ENCODE assay signal across 10 cellular contexts in genomic region chr10:74854610-74855009, GRCh38. TPM values are rescaled to one million over a fixed set of nuclear protein-coding genes. Genes with fewer than 3 reads are reported as not detected.
DNase-seq lines count a peak whose midpoint lies in the region; ATAC-seq and TF ChIP-seq lines count a peak whose summit lies in the region.
"Had no signal": no experiment of that assay in that cellular context is flagged by ENCODE, and none has a peak within 500 bp of the region (broad histone marks: within the 10 kb centered on the region; RNA-seq: fewer than 3 reads in every experiment).

No MANE protein-coding gene starts in this region.

- peak overlapping the region; percentile 20; the same call in 1 of the 2 replicates for H3K27ac ChIP-seq in HL-60 (replicated peaks)
- H3K27ac ChIP-seq in body of pancreas, result peak overlapping the region in 3 of 4 donors; percentile 36 to 65 (median 46)
- H3K27ac ChIP-seq in neuronal stem cell (replicated peaks; ENCODE audit: low read length), result no peak overlapping the region

- no peak overlapping the region for H3K14ac ChIP-seq in neuronal stem cell (ENCODE audit: low read length)

- DNase-seq in activated T-cell treated with anti-CD3 and anti-CD28 coated beads, Interleukin-2, amount 50 U/mL, for 72 hours, result no peak
- DNase-seq in activated T-cell treated with anti-CD3 and anti-CD28 coated beads, Interleukin-2, amount 50 U/mL, for 48 hours, result no peak
- DNase-seq in HL-60 (ENCODE audit: low read depth in 1 of 2, low spot score in 1 of 2) (no peak), body of pancreas (no peak), NCI-H1694 (lab: John Stamatoyannopoulos, UW) (no peak), neuronal stem cell (ENCODE audit: low spot score) (no peak)
- DNase-seq in stimulated activated naive CD8-positive, alpha-beta T cell treated with anti-CD3 and anti-CD28 coated beads, Interleukin-15, amount 100 ng/mL, for 72 hours, result no peak
- DNase-seq: NCI-H524 treated with DMSO at 0.1 percent for 48 hours had no signal

- no peak overlapping the region for H3K4me2 ChIP-seq in neuronal stem cell (ENCODE audit: insufficient read depth, low read length, poor library complexity, severe bottlenecking)

- H3K4me1 ChIP-seq in body of pancreas (peaks cover 53% of the 10 kb centered on the region), neuronal stem cell (ENCODE audit: control insufficient read depth in 2 of 2, insufficient read depth in 1 of 2, low read depth in 1 of 2, low read length in 2 of 2) (peaks cover 1 to 7% of the 10 kb centered on the region in 2 donors)

- no peak overlapping the region for H2BK5ac ChIP-seq in neuronal stem cell (ENCODE audit: low read length)

- H3K4me1 Mint-ChIP-seq in activated T-cell treated with anti-CD3 and anti-CD28 coated beads, Interleukin-2, amount 50 U/mL, for 72 hours (ENCODE audit: low read depth), result peaks cover 43% of the 10 kb centered on the region
- H3K4me1 Mint-ChIP-seq in stimulated activated naive CD8-positive, alpha-beta T cell treated with anti-CD3 and anti-CD28 coated beads, Interleukin-15, amount 100 ng/mL, for 72 hours, result peaks cover 43% of the 10 kb centered on the region

- H3K36me3 Mint-ChIP-seq in activated T-cell treated with anti-CD3 and anti-CD28 coated beads, Interleukin-2, amount 50 U/mL, for 72 hours (ENCODE audit: insufficient read depth in 2 of 2), result peaks cover 2 to 6% of the 10 kb centered on the region in 2 donors

- 50 to 62% methylated on average over 4 of the region's 4 CpGs for WGBS in body of pancreas, 2 donors
- no CpG with 5 or more reads among the region's 4 CpGs for WGBS in neuronal stem cell (ENCODE audit: extremely low coverage in 2 of 2, insufficient read length in 2 of 2, insufficient replicate concordance in 1 of 2), 2 donors

- TF ChIP-seq CTCF in HL-60 (IDR thresholded peaks at IDR 0.05; ENCODE audit: insufficient read depth, low read length), result no peak
- TF ChIP-seq CTCF in body of pancreas (IDR thresholded peaks at IDR 0.05), result no peak

- no peak overlapping the region for H3K4ac ChIP-seq in neuronal stem cell (ENCODE audit: low read length)

- peak overlapping the region; percentile 94 for H3K27ac Mint-ChIP-seq in activated T-cell treated with anti-CD3 and anti-CD28 coated beads, Interleukin-2, amount 50 U/mL, for 72 hours
- peak overlapping the region; percentile 43 to 88 for H3K27ac Mint-ChIP-seq in stimulated activated naive CD8-positive, alpha-beta T cell treated with anti-CD3 and anti-CD28 coated beads, Interleukin-15, amount 100 ng/mL, for 72 hours

- no peak overlapping the region for H2BK120ac ChIP-seq in neuronal stem cell (ENCODE audit: low read depth, low read length)

- no peak overlapping the region for H3K23ac ChIP-seq in neuronal stem cell (ENCODE audit: low read depth, low read length, poor library complexity)

- H3K9me3 ChIP-seq in body of pancreas, result no peaks in the 10 kb centered on the region
- H3K9me3 ChIP-seq in neuronal stem cell (replicated peaks in 1 of 2; ENCODE audit: control insufficient read depth in 2 of 2, insufficient read depth in 1 of 2, low read depth in 1 of 2, low read length in 2 of 2), result peaks cover 0 to 8% of the 10 kb centered on the region in 2 donors
- H3K9me3 ChIP-seq: pancreas had no signal

- H2BK12ac ChIP-seq in neuronal stem cell (ENCODE audit: low read length), result no peak overlapping the region

- TF ChIP-seq POLR2A in body of pancreas (IDR thresholded peaks at IDR 0.05) (no peak), GM18505 (IDR thresholded peaks at IDR 0.05; ENCODE audit: borderline replicate concordance, extremely low read depth, insufficient read depth, insufficient read length) (no peak)

- no peak overlapping the region for H3K18ac ChIP-seq in neuronal stem cell (ENCODE audit: low read length)

- H3K9me3 Mint-ChIP-seq in activated T-cell treated with anti-CD3 and anti-CD28 coated beads, Interleukin-2, amount 50 U/mL, for 72 hours, result no peaks in the 10 kb centered on the region
- H3K9me3 Mint-ChIP-seq in stimulated activated naive CD8-positive, alpha-beta T cell treated with anti-CD3 and anti-CD28 coated beads, Interleukin-15, amount 100 ng/mL, for 72 hours, result no peaks in the 10 kb centered on the region

- no peaks in the 10 kb centered on the region for H3K27me3 ChIP-seq in HL-60 (ENCODE audit: insufficient read depth, poor library complexity, severe bottlenecking)
- no peaks in the 10 kb centered on the region for H3K27me3 ChIP-seq in body of pancreas
- H3K27me3 ChIP-seq in neuronal stem cell (ENCODE audit: control insufficient read depth in 3 of 3, insufficient read depth in 3 of 3, low read depth in 1 of 3, low read length in 3 of 3), result no peaks in the 10 kb centered on the region
- H3K27me3 ChIP-seq: pancreas had no signal

- H3K4me3 Mint-ChIP-seq in activated T-cell treated with anti-CD3 and anti-CD28 coated beads, Interleukin-2, amount 50 U/mL, for 72 hours, result peak overlapping the region; percentile 49 to 74
- peak overlapping the region; percentile 52 to 66 for H3K4me3 Mint-ChIP-seq in stimulated activated naive CD8-positive, alpha-beta T cell treated with anti-CD3 and anti-CD28 coated beads, Interleukin-15, amount 100 ng/mL, for 72 hours

- H3K36me3 ChIP-seq in body of pancreas (replicated peaks in 1 of 2; ENCODE audit: insufficient read depth in 1 of 2, low read depth in 2 of 2) (no peaks in the 10 kb centered on the region), neuronal stem cell (replicated peaks in 1 of 2; ENCODE audit: control insufficient read depth in 2 of 2, insufficient read depth in 2 of 2, low read length in 2 of 2) (peaks cover 0 to 4% of the 10 kb centered on the region in 2 donors)
- H3K36me3 ChIP-seq: pancreas had no signal

- no peaks in the 10 kb centered on the region for H3K27me3 Mint-ChIP-seq in activated T-cell treated with anti-CD3 and anti-CD28 coated beads, Interleukin-2, amount 50 U/mL, for 72 hours (ENCODE audit: low read depth)
- no peaks in the 10 kb centered on the region for H3K27me3 Mint-ChIP-seq in stimulated activated naive CD8-positive, alpha-beta T cell treated with anti-CD3 and anti-CD28 coated beads, Interleukin-15, amount 100 ng/mL, for 72 hours

- intact Hi-C loops in body of pancreas (cut with DNase I), result no loop called here

- H4K91ac ChIP-seq in neuronal stem cell (ENCODE audit: low read depth, low read length, poor library complexity), result no peak overlapping the region

- H3K4me3 ChIP-seq in HL-60 (replicated peaks; ENCODE audit: insufficient read depth, low read length) (no peak overlapping the region), body of pancreas (no peak overlapping the region), neuronal stem cell (ENCODE audit: low read length in 2 of 2) (no peak overlapping the region)
- H3K4me3 ChIP-seq: pancreas had no signal

- H2AK5ac ChIP-seq in neuronal stem cell (ENCODE audit: low read depth, low read length), result no peak overlapping the region

- no peak overlapping the region for H2BK15ac ChIP-seq in neuronal stem cell (ENCODE audit: low read length)

- no peak overlapping the region for H4K8ac ChIP-seq in neuronal stem cell (ENCODE audit: low read depth, low read length)

- no peak for ATAC-seq in activated T-cell treated with anti-CD3 and anti-CD28 coated beads, Interleukin-2, amount 50 U/mL, for 72 hours (replicated peaks in 1 of 2)
- no peak for ATAC-seq in body of pancreas
- no peak for ATAC-seq in stimulated activated naive CD8-positive, alpha-beta T cell treated with anti-CD3 and anti-CD28 coated beads, Interleukin-15, amount 100 ng/mL, for 72 hours
- ATAC-seq in GM18505 (IDR thresholded peaks at IDR 0.05; ENCODE audit: unreplicated experiment), result no peak

- H3K79me1 ChIP-seq in neuronal stem cell (ENCODE audit: low read depth, low read length), result peaks cover 2% of the 10 kb centered on the region

- no peak overlapping the region for H2AFZ ChIP-seq in neuronal stem cell (ENCODE audit: low read length)

- no peak overlapping the region for H3K9ac ChIP-seq in neuronal stem cell (ENCODE audit: low read depth, low read length, poor library complexity)

RNA-seq across cellular contexts. Expression of gene KAT6B, which starts 28.2 kb away (rescaled TPM):
- total RNA-seq in activated T-cell treated with anti-CD3 and anti-CD28 coated beads, Interleukin-2, amount 50 U/mL, for 72 hours, result 10 to 100 TPM; 27.9 to 29.8 TPM
- 10 to 100 TPM; 39.9 to 45.9 TPM for total RNA-seq in body of pancreas
- polyA plus RNA-seq in neuronal stem cell (2013, experiment 1 of 2), result 10.2 TPM
- polyA plus RNA-seq in neuronal stem cell (2013, experiment 2 of 2), result 10.3 TPM
